ENCODE assay signal across 1 cellular context in the genomic region with DNA sequence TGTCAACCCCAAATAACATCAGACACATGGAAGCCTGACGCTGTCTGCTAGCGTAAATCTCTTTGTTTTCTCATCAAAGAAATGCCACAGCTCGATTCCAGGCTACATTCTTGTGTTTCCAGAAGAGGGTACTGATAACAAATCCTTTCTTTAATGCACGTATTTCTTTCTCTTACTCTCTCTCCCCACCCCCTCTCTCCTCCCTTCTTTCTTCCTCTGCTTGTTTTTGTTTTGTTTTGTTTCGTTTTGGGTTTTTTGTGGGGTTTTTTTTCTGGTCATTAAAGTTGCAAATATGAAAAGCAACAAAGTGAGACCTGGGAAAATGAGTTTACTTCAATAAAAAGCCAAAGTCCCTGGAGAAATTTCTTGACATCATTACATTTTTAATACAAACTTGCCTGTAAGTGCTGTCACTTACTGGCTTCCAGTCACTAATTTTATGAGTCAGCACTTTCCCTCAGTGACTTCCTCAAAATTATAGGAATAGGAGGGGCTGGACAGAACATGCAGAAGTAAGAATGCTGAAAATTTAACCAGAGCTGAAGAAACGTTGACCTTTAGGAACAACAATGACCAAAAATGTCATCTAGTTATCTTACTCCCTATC.
TF ChIP-seq lines count a peak whose summit lies in the region.

No MANE protein-coding gene starts in this region.

TF ChIP-seq in K562, 482 proteins besides CTCF, POLR2A, EP300 and RAD21 (continued from another document):
- TF ChIP-seq, protein P1, sequence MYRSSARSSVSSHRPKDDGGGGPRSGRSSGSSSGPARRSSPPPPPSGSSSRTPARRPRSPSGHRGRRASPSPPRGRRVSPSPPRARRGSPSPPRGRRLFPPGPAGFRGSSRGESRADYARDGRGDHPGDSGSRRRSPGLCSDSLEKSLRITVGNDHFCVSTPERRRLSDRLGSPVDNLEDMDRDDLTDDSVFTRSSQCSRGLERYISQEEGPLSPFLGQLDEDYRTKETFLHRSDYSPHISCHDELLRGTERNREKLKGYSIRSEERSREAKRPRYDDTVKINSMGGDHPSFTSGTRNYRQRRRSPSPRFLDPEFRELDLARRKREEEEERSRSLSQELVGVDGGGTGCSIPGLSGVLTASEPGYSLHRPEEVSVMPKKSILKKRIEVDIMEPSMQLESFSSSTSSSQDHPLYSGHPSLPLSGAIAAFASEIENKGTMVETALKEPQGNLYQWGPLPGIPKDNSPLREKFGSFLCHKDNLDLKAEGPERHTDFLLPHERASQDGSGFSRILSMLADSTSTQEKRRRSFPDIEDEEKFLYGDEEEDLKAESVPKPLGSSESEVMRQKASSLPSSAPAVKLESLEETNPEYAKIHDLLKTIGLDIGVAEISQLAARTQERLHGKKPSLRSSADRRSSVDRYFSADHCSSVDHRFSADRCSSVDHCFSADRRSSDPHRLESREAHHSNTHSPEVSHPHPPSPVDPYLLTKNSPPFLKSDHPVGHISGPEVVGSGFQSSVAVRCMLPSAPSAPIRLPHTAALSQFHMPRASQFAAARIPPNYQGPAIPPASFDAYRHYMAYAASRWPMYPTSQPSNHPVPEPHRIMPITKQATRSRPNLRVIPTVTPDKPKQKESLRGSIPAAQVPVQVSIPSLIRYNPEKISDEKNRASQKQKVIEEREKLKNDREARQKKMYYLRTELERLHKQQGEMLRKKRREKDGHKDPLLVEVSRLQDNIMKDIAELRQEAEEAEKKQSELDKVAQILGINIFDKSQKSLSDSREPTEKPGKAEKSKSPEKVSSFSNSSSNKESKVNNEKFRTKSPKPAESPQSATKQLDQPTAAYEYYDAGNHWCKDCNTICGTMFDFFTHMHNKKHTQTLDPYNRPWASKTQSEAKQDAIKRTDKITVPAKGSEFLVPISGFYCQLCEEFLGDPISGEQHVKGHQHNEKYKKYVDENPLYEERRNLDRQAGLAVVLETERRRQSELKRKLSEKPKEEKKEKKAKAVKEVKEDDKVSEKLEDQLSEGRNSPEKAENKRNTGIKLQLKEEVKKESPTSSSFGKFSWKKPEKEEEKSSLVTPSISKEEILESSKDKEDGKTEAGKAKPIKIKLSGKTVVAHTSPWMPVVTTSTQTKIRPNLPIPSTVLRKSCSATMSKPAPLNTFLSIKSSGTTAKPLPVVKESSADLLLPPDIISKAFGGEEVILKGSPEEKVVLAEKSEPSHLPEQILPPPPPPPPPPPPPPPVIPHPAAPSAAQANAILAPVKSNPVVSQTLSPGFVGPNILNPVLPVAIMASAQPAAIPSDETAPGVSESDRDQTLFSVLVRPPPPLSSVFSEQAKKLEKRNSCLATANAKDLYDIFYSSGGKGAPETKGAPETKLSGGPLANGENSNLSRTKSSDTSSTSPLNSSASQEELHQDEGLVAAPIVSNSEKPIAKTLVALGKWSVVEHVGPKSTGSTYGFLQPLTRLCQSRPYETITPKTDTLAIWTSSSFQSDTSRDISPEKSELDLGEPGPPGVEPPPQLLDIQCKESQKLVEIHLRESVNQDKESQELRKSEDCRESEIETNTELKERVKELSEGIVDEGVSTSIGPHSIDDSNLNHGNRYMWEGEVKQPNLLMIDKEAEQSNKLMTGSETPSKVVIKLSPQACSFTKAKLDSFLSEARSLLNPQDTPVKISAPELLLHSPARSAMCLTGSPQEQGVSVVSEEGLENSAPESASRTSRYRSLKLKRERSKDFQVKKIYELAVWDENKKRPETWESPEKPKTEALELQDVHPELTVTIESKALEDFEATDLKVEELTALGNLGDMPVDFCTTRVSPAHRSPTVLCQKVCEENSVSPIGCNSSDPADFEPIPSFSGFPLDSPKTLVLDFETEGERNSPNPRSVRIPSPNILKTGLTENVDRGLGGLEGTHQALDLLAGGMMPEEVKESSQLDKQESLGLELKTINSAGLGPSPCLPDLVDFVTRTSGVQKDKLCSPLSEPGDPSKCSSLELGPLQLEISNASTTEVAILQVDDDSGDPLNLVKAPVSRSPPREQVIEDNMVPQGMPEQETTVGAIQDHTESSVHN (IDR thresholded peaks at IDR 0.05; ENCODE audit: borderline replicate concordance in 1 of 2, low read depth in 1 of 2) = peak in 1 of 2 experiments; percentile 70; a peak in 1 of 4 replicates
- TF ChIP-seq BACH1 (tag; IDR thresholded peaks at IDR 0.05) (peak; percentile 98), E2F3 (CRISPR knock-in tag; IDR thresholded peaks at IDR 0.05) (no peak), CXXC5 (CRISPR knock-in tag; IDR thresholded peaks at IDR 0.05) (no peak), GATA2 (CRISPR knock-in tag; IDR thresholded peaks at IDR 0.05) (no peak), ZNF224 (CRISPR knock-in tag; IDR thresholded peaks at IDR 0.05) (no peak), ZNF212 (CRISPR knock-in tag; IDR thresholded peaks at IDR 0.05) (no peak), HDAC1 (IDR thresholded peaks at IDR 0.05) (peak in 1 of 2 experiments; percentile 71; a peak in 2 of 4 replicates), SIN3A (IDR thresholded peaks at IDR 0.05; ENCODE audit: borderline replicate concordance in 2 of 2, control insufficient read depth in 1 of 2, low read depth in 2 of 2, low read length in 2 of 2) (no peak), ZNF140 (CRISPR knock-in tag; IDR thresholded peaks at IDR 0.05) (no peak), TRIM24 (IDR thresholded peaks at IDR 0.05) (peak in 1 of 2 experiments; percentile 61; a peak in 1 of 4 replicates), TCF7 (IDR thresholded peaks at IDR 0.05; ENCODE audit: borderline replicate concordance) (no peak), THRAP3 (IDR thresholded peaks at IDR 0.05; ENCODE audit: borderline replicate concordance) (no peak)
- TF ChIP-seq, protein P2, sequence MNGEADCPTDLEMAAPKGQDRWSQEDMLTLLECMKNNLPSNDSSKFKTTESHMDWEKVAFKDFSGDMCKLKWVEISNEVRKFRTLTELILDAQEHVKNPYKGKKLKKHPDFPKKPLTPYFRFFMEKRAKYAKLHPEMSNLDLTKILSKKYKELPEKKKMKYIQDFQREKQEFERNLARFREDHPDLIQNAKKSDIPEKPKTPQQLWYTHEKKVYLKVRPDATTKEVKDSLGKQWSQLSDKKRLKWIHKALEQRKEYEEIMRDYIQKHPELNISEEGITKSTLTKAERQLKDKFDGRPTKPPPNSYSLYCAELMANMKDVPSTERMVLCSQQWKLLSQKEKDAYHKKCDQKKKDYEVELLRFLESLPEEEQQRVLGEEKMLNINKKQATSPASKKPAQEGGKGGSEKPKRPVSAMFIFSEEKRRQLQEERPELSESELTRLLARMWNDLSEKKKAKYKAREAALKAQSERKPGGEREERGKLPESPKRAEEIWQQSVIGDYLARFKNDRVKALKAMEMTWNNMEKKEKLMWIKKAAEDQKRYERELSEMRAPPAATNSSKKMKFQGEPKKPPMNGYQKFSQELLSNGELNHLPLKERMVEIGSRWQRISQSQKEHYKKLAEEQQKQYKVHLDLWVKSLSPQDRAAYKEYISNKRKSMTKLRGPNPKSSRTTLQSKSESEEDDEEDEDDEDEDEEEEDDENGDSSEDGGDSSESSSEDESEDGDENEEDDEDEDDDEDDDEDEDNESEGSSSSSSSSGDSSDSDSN (IDR thresholded peaks at IDR 0.05; ENCODE audit: borderline replicate concordance in 1 of 2, low read depth in 2 of 2, low read length in 2 of 2) = no peak
- TF ChIP-seq, protein P3, sequence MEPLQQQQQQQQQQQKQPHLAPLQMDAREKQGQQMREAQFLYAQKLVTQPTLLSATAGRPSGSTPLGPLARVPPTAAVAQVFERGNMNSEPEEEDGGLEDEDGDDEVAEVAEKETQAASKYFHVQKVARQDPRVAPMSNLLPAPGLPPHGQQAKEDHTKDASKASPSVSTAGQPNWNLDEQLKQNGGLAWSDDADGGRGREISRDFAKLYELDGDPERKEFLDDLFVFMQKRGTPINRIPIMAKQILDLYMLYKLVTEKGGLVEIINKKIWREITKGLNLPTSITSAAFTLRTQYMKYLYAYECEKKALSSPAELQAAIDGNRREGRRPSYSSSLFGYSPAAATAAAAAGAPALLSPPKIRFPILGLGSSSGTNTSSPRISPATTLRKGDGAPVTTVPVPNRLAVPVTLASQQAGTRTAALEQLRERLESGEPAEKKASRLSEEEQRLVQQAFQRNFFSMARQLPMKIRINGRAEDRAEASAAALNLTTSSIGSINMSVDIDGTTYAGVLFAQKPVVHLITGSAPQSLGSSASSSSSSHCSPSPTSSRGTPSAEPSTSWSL (CRISPR knock-in tag; IDR thresholded peaks at IDR 0.05; ENCODE audit: borderline replicate concordance) = no peak
